Comparison of ENCODE assay signal across 25 cellular contexts in genomic region chr11:13000116-13000515, GRCh38. TPM values are rescaled to one million over a fixed set of nuclear protein-coding genes. Genes with fewer than 3 reads are reported as not detected.
DNase-seq lines count a peak whose midpoint lies in the region; ATAC-seq, FAIRE-seq and TF ChIP-seq lines count a peak whose summit lies in the region.
"Had no signal": no experiment of that assay in that cellular context is flagged by ENCODE, and none has a peak within 500 bp of the region (broad histone marks: within the 10 kb centered on the region; RNA-seq: fewer than 3 reads in every experiment).

No MANE protein-coding gene starts in this region.

- H2AFZ ChIP-seq in OCI-LY3 (ENCODE audit: low read depth, low read length) (no peak overlapping the region), GM12878 (ENCODE audit: control insufficient read depth, low read depth, low read length) (no peak overlapping the region)
- H2AFZ ChIP-seq: GM23248 had no signal

- H3K79me2 ChIP-seq in OCI-LY3 (ENCODE audit: low read length) (no peaks in the 10 kb centered on the region), GM12878 (ENCODE audit: control insufficient read depth, insufficient read depth, low read length) (no peaks in the 10 kb centered on the region)

- H3K27ac Mint-ChIP-seq in CD14-positive monocyte, result no peak overlapping the region
- H3K27ac Mint-ChIP-seq: CD4-positive, alpha-beta T cell; CD8-positive, alpha-beta memory T cell had no signal

- no peak for TF ChIP-seq POLR2A in GM12878 (IDR thresholded peaks at IDR 0.05; ENCODE audit: low read depth, low read length)

- ATAC-seq in GM12878 (peak; percentile 44), left cardiac atrium (no peak)
- ATAC-seq: A549 had no signal

- peaks cover 31 to 69% (median 59%) of the 10 kb centered on the region in 10 experiments for H3K4me1 ChIP-seq in BLaER1 treated with 17β-estradiol and CSF1 and Interleukin-3, amounts not matched to agents 10 nM and 100 nM
- H3K4me1 ChIP-seq in OCI-LY3 (ENCODE audit: low read length) (peaks cover 13% of the 10 kb centered on the region), GM12878 (ENCODE audit: control insufficient read depth, insufficient read depth, low read length) (no peaks in the 10 kb centered on the region), ascending aorta (no peaks in the 10 kb centered on the region)
- H3K4me1 ChIP-seq: A549, BE2C had no signal

- no peaks in the 10 kb centered on the region for H4K20me1 ChIP-seq in BLaER1 treated with 17β-estradiol and CSF1 and Interleukin-3, amounts not matched to agents 10 nM and 100 nM
- H4K20me1 ChIP-seq in OCI-LY3 (ENCODE audit: insufficient read depth, low read length), result no peaks in the 10 kb centered on the region
- no peaks in the 10 kb centered on the region for H4K20me1 ChIP-seq in GM12878 (ENCODE audit: control insufficient read depth, insufficient read depth)

- intact Hi-C loops in GM12878 (cut with micrococcal nuclease; ENCODE audit: unreplicated experiment) (no loop called here), left cardiac atrium (cut with DNase I) (no loop called here), ascending aorta (cut with DNase I) (no loop called here), CD14-positive monocyte (cut with micrococcal nuclease) (no loop called here)

- no peaks in the 10 kb centered on the region for H3K27me3 ChIP-seq in BLaER1 treated with 17β-estradiol and CSF1 and Interleukin-3, amounts not matched to agents 10 nM and 100 nM
- H3K27me3 ChIP-seq in OCI-LY3 (ENCODE audit: low read depth, low read length) (no peaks in the 10 kb centered on the region), GM12878 (replicated peaks in 1 of 2; ENCODE audit: control insufficient read depth in 2 of 2, insufficient read depth in 2 of 2, low read length in 1 of 2) (no peaks in the 10 kb centered on the region), ascending aorta (no peaks in the 10 kb centered on the region)
- H3K27me3 ChIP-seq: BE2C had no signal

- H3K27ac ChIP-seq in BLaER1 treated with 17β-estradiol and CSF1 and Interleukin-3, amounts not matched to agents 10 nM and 100 nM, result peak overlapping the region in 8 of 11 experiments; percentile 23 to 84 (median 70); a peak in 15 of 22 replicates
- H3K27ac ChIP-seq in OCI-LY3 (ENCODE audit: low read length) (no peak overlapping the region), GM12878 (ENCODE audit: control insufficient read depth, insufficient read depth) (no peak overlapping the region), ascending aorta (no peak overlapping the region)
- H3K27ac ChIP-seq: A549, C4-2B, GM23248 had no signal

- peaks cover 0 to 4% (median 1%) of the 10 kb centered on the region in 7 donors for H3K9me3 Mint-ChIP-seq in CD14-positive monocyte
- H3K9me3 Mint-ChIP-seq: CD4-positive, alpha-beta T cell had no signal

- TF ChIP-seq CTCF in OCI-LY3 (IDR thresholded peaks at IDR 0.05; ENCODE audit: low read depth, low read length), result no peak
- TF ChIP-seq CTCF in GM12878 (IDR thresholded peaks at IDR 0.05 in 2 of 3, conservative IDR thresholded peaks at IDR 0.05 in 1 of 3; ENCODE audit: control insufficient read depth in 2 of 3, extremely low read depth in 1 of 3, insufficient read depth in 1 of 3, low read depth in 3 of 3, low read length in 3 of 3), result no peak
- no peak for TF ChIP-seq CTCF in ascending aorta (IDR thresholded peaks at IDR 0.05)
- no peak for TF ChIP-seq CTCF in CD14-positive monocyte (IDR thresholded peaks at IDR 0.05)

- SMC1A ChIA-PET in GM12878 (lab: Charles Lee; ENCODE audit: uncharacterized antibody, unreplicated experiment), result interaction anchor here (0.6 to 1.3 kb wide), 6 partner anchors 26 to 316 kb away, joined by 3 to 6 read pairs (median 4); no protein-coding TSS in a partner anchor

- H3K36me3 ChIP-seq in BLaER1 treated with 17β-estradiol and CSF1 and Interleukin-3, amounts not matched to agents 10 nM and 100 nM, result peaks cover 0 to 14% (median 0%) of the 10 kb centered on the region in 11 experiments; a peak in 2 of 22 replicates
- H3K36me3 ChIP-seq in OCI-LY3 (replicated peaks; ENCODE audit: low read depth, low read length), result no peaks in the 10 kb centered on the region
- no peaks in the 10 kb centered on the region for H3K36me3 ChIP-seq in GM12878 (ENCODE audit: control insufficient read depth in 2 of 2, insufficient read depth in 2 of 2, low read length in 1 of 2)
- no peaks in the 10 kb centered on the region for H3K36me3 ChIP-seq in ascending aorta
- H3K36me3 ChIP-seq: BE2C had no signal

- peak overlapping the region in 4 of 10 experiments; percentile 4 to 25 (median 12); a peak in 2 of 20 replicates for H3K4me3 ChIP-seq in BLaER1 treated with 17β-estradiol and CSF1 and Interleukin-3, amounts not matched to agents 10 nM and 100 nM
- H3K4me3 ChIP-seq in OCI-LY3 (ENCODE audit: low read length) (peak overlapping the region; percentile 32; the same call in 1 of the 2 replicates), GM12878 (no peak overlapping the region), ascending aorta (no peak overlapping the region)
- H3K4me3 ChIP-seq: A549, GM23248 had no signal

- WGBS in GM12878 (ENCODE audit: insufficient coverage, insufficient replicate concordance, low lambda C conversion rate, missing lambda C conversion rate), result 29% methylated on average over 3 of the region's 3 CpGs

- CTCF ChIA-PET in GM12878 (lab: Yijun Ruan, JAX), result interaction anchor here (1.2 to 2.1 kb wide), 4 partner anchors 9 to 114 kb away, joined by 4 to 8 read pairs (median 6); no protein-coding TSS in a partner anchor

- RAD21 ChIA-PET in GM12878 (lab: Charles Lee; ENCODE audit: unreplicated experiment), result interaction anchor here (0.8 to 1.4 kb wide), 3 partner anchors 11 to 140 kb away, joined by 3 to 4 read pairs (median 3); no protein-coding TSS in a partner anchor

- no peak for DNase-seq in GM12878 (ENCODE audit: low read depth, low spot score)
- DNase-seq in left cardiac atrium, result no peak
- no peak for DNase-seq in activated CD4-positive, alpha-beta T cell treated with anti-CD3 and anti-CD28 coated beads for 1 hour
- DNase-seq in ascending aorta (ENCODE audit: low spot score in 2 of 2), result no peak
- no peak for DNase-seq in CD14-positive monocyte (ENCODE audit: low spot score)
- DNase-seq: 8988T; ACHN; AML-193; BE2C; CD4-positive, alpha-beta T cell; CD8-positive, alpha-beta memory T cell; DMS 273 treated with DMSO at 0.1 percent for 48 hours; DMS79; EL; GDM1; GM23248; H7; HCEC 1CT had no signal

- no peak for TF ChIP-seq EP300 in GM12878 (IDR thresholded peaks at IDR 0.05; ENCODE audit: borderline replicate concordance in 1 of 2, control insufficient read depth in 1 of 2, low read depth in 2 of 2, low read length in 2 of 2)

- H3K4me1 Mint-ChIP-seq in CD14-positive monocyte, result no peaks in the 10 kb centered on the region
- H3K4me1 Mint-ChIP-seq: CD8-positive, alpha-beta memory T cell had no signal

- peak overlapping the region in 7 of 11 experiments; percentile 7 to 67 (median 55); a peak in 10 of 22 replicates for H3K9ac ChIP-seq in BLaER1 treated with 17β-estradiol and CSF1 and Interleukin-3, amounts not matched to agents 10 nM and 100 nM
- H3K9ac ChIP-seq in OCI-LY3 (ENCODE audit: low read length), result no peak overlapping the region
- no peak overlapping the region for H3K9ac ChIP-seq in GM12878 (ENCODE audit: control insufficient read depth, insufficient read depth, low read length)
- H3K9ac ChIP-seq: GM23248 had no signal

- FAIRE-seq in GM12878 (lab: Jason Lieb, UNC), result no peak
- FAIRE-seq: A549, D721Med, GM12891, H1 had no signal

- no TSS peak for BruUV-seq in GM12878 (replicated peaks; lab: Mats Ljungman, UMichigan)

- H3K27me3 Mint-ChIP-seq in CD14-positive monocyte (ENCODE audit: low read depth in 3 of 3), result peaks cover 2 to 3% (median 2%) of the 10 kb centered on the region in 3 donors

- peaks cover 18 to 58% (median 30%) of the 10 kb centered on the region in 11 experiments; a peak in 21 of 22 replicates for H3K9me3 ChIP-seq in BLaER1 treated with 17β-estradiol and CSF1 and Interleukin-3, amounts not matched to agents 10 nM and 100 nM (replicated peaks in 1 of 11)
- H3K9me3 ChIP-seq in OCI-LY3 (ENCODE audit: insufficient read depth, low read length) (no peaks in the 10 kb centered on the region), GM12878 (replicated peaks; ENCODE audit: control insufficient read depth, insufficient read depth, low read length) (no peaks in the 10 kb centered on the region), ascending aorta (no peaks in the 10 kb centered on the region)
- H3K9me3 ChIP-seq: A549, BE2C had no signal

- POLR2A ChIA-PET in GM12878 (lab: Charles Lee), result no interaction called here

- TF ChIP-seq RAD21 in GM12878 (IDR thresholded peaks at IDR 0.05; ENCODE audit: insufficient read depth, low read depth, low read length), result no peak

- H3K4me3 Mint-ChIP-seq in CD14-positive monocyte, result no peak overlapping the region
- H3K4me3 Mint-ChIP-seq: CD4-positive, alpha-beta T cell; CD8-positive, alpha-beta memory T cell had no signal

- in situ Hi-C loops in GM12878 (cut with MboI), result no loop called here

- H3K36me3 Mint-ChIP-seq in CD14-positive monocyte, result no peaks in the 10 kb centered on the region
- H3K36me3 Mint-ChIP-seq: CD8-positive, alpha-beta memory T cell had no signal

- H3K4me2 ChIP-seq in BLaER1 treated with 17β-estradiol and CSF1 and Interleukin-3, amounts not matched to agents 10 nM and 100 nM, result peak overlapping the region; percentile 47 to 90 (median 85)
- peak overlapping the region; percentile 63 for H3K4me2 ChIP-seq in OCI-LY3 (ENCODE audit: low read length)
- H3K4me2 ChIP-seq in GM12878 (ENCODE audit: control insufficient read depth, insufficient read depth), result no peak overlapping the region
- H3K4me2 ChIP-seq: A549 had no signal

TF ChIP-seq in GM12878, 131 proteins besides CTCF, POLR2A, EP300 and RAD21 (continues in another document):
- TF ChIP-seq ZNF24 (IDR thresholded peaks at IDR 0.05), result no peak

RNA-seq across cellular contexts. Expression of gene RASSF10, which starts 9.0 kb away (rescaled TPM):
- total RNA-seq in GM12878 (2013; cell fraction: nucleolus; rRNA removed), result not detected in 2 replicates
- total RNA-seq in GM12878 (2014; rRNA removed), result 0.05 and 0.23 TPM in 2 replicates
- total RNA-seq in GM12878 (2014; rRNA removed; fragmentation: Illumina TruSeq; extraction: Trizol), result 0.05 TPM in 1 of 2 replicates, not detected in the other
- 0.10 and 0.11 TPM in 2 replicates for total RNA-seq in GM12878 (2021)
- polyA plus RNA-seq in GM12878 (2011; ENCODE audit: low read depth), result not detected
- polyA plus RNA-seq in GM12878 (2011; rRNA removed), result 0.03 and 0.04 TPM in 2 replicates
- not detected in 2 replicates for polyA plus RNA-seq in GM12878 (2011; cell fraction: cytosol; rRNA removed)
- 0.04 TPM in 1 of 2 replicates, not detected in the other for polyA plus RNA-seq in GM12878 (2011; cell fraction: nucleus; rRNA removed)
- not detected in 2 replicates for polyA plus RNA-seq in GM12878 (2012)
- polyA plus RNA-seq in GM12878 (2014; fragmentation: Illumina TruSeq; extraction: Trizol), result 0.06 TPM in 1 of 2 replicates, not detected in the other
- not detected for polyA plus RNA-seq in GM12878 (2014; fragmentation: Nextera tagmentation; extraction: Ambion mirVana)
- 0.08 TPM in 2 replicates for polyA plus RNA-seq in GM12878 (2014; rRNA removed)
- polyA plus RNA-seq in GM12878 (2016; fragmentation: Nextera tagmentation; extraction: Ambion mirVana), result not detected
- polyA minus RNA-seq in GM12878 (2011; rRNA and poly(A)+ RNA removed), result 0.10 TPM in 1 of 2 replicates, not detected in the other
- not detected in 2 replicates for polyA minus RNA-seq in GM12878 (2011; cell fraction: cytosol; rRNA and poly(A)+ RNA removed)
- polyA minus RNA-seq in GM12878 (2011; cell fraction: nucleus; rRNA and poly(A)+ RNA removed), result 0.24 and 0.38 TPM in 2 replicates
- total RNA-seq in left cardiac atrium, result under 1 TPM; 0.15 to 0.63 TPM
- total RNA-seq in ascending aorta, result not detected
- not detected for polyA plus RNA-seq in CD14-positive monocyte
- total RNA-seq: CD4-positive, alpha-beta T cell; CD8-positive, alpha-beta memory T cell; GM23248 had no signal
- polyA plus RNA-seq: CD8-positive, alpha-beta memory T cell; GM23248 had no signal

Comparison
In these comparisons a context has a peak if more than half of its experiments do, and no peak if none do; other contexts are left out.
1. H3K27ac ChIP-seq: peak in BLaER1 treated with 17β-estradiol and CSF1 and Interleukin-3, amounts not matched to agents 10 nM and 100 nM (8 of 11); none in OCI-LY3 (single experiment), GM12878 (single experiment) and ascending aorta (0 of 2).
2. H3K9ac ChIP-seq: peak in BLaER1 treated with 17β-estradiol and CSF1 and Interleukin-3, amounts not matched to agents 10 nM and 100 nM (7 of 11); none in OCI-LY3 (single experiment) and GM12878 (single experiment).